Comparison of ENCODE assay signal across 2 cellular contexts in genomic region chr9:130825809-130826208, GRCh38.
TF ChIP-seq lines count a peak whose summit lies in the region.

No MANE protein-coding gene starts in this region.

TF ChIP-seq in GM23338, 12 proteins besides CTCF, POLR2A, EP300 and RAD21 (continued from another document):
- TF ChIP-seq REST (IDR thresholded peaks at IDR 0.05; ENCODE audit: unreplicated experiment) (no peak), POLR2AphosphoS5 (IDR thresholded peaks at IDR 0.05; ENCODE audit: low read depth) (no peak)

TF ChIP-seq in WTC11, 78 proteins besides CTCF, POLR2A, EP300 and RAD21 (continued from another document):
- TF ChIP-seq ZNF512 (CRISPR knock-in tag; IDR thresholded peaks at IDR 0.05; ENCODE audit: borderline replicate concordance): no peak
